Comparison of ENCODE assay signal across 8 cellular contexts in genomic region chr11:82900277-82901164, GRCh38. TPM values are rescaled to one million over a fixed set of nuclear protein-coding genes. Genes with fewer than 3 reads are reported as not detected.
A peak's percentile ranks its signal among the peaks of the same experiment; 100 is the strongest.
DNase-seq lines count a peak whose midpoint lies in the region; ATAC-seq and TF ChIP-seq lines count a peak whose summit lies in the region.

TSS of gene PRCP (minus strand) at chr11:82900430. CDS start at chr11:82900402, 28 bp downstream.

- H3K27me3 Mint-ChIP-seq in activated naive CD8-positive, alpha-beta T cell treated with anti-CD3 and anti-CD28 coated beads for 36 hours = no peaks in the 10 kb centered on the region

- no peak for TF ChIP-seq EP300 in ovary (IDR thresholded peaks at IDR 0.05)

- TF ChIP-seq POLR2A in ovary (IDR thresholded peaks at IDR 0.05) (peak; percentile 64), thyroid gland (IDR thresholded peaks at IDR 0.05) (peak in 1 of 2 donors; percentile 96)

- peaks cover 7% of the 10 kb centered on the region for H3K9me3 Mint-ChIP-seq in activated naive CD8-positive, alpha-beta T cell treated with anti-CD3 and anti-CD28 coated beads for 36 hours

- peaks cover 21% of the 10 kb centered on the region for H3K36me3 Mint-ChIP-seq in activated naive CD8-positive, alpha-beta T cell treated with anti-CD3 and anti-CD28 coated beads for 36 hours

- WGBS in ovary, 3 donors = 0 to 1% (median 0%) methylated on average over 40 of the region's 40 CpGs
- 0 to 1% methylated on average over 35 to 40 of the region's 40 CpGs for WGBS in thyroid gland, 2 donors

- ATAC-seq in HG02588 (IDR thresholded peaks at IDR 0.05; ENCODE audit: unreplicated experiment) = peak; percentile 83

- TF ChIP-seq CTCF in ovary (IDR thresholded peaks at IDR 0.05) (no peak), thyroid gland (IDR thresholded peaks at IDR 0.05) (no peak)

- H3K4me1 Mint-ChIP-seq in activated naive CD8-positive, alpha-beta T cell treated with anti-CD3 and anti-CD28 coated beads for 36 hours = peaks cover 53% of the 10 kb centered on the region

- H3K4me3 Mint-ChIP-seq in activated naive CD8-positive, alpha-beta T cell treated with anti-CD3 and anti-CD28 coated beads for 36 hours = peak within 1 kb of the TSS; percentile 100

- H3K27ac ChIP-seq in ovary (peak within 1 kb of the TSS; percentile 80 to 90), thyroid gland (peak within 1 kb of the TSS; percentile 77 to 94 (median 92))

- H3K4me3 ChIP-seq in GM08714 (ENCODE audit: low read length) (peak within 1 kb of the TSS; percentile 63), ovary (peak within 1 kb of the TSS; percentile 85), thyroid gland (replicated peaks in 1 of 3) (peak within 1 kb of the TSS; percentile 41 to 78 (median 60))

- H3K4me1 ChIP-seq in ovary (ENCODE audit: insufficient read depth) = no peaks in the 10 kb centered on the region
- H3K4me1 ChIP-seq in thyroid gland = peaks cover 0 to 9% of the 10 kb centered on the region in 2 donors

- DNase-seq in NCI-H1092 treated with DMSO at 0.1 percent for 48 hours (lab: John Stamatoyannopoulos, UW) (peak; percentile 87), SKM-1 treated with dmso at 0.1 percent for 144 hours (lab: John Stamatoyannopoulos, UW; ENCODE audit: unreplicated experiment) (peak; percentile 92), head of caudate nucleus (peak; percentile 68 to 96 (median 90)), ovary (peak; percentile 88 to 92 (median 89)), thyroid gland (peak; percentile 96 to 98)
- DNase-seq in activated naive CD8-positive, alpha-beta T cell treated with anti-CD3 and anti-CD28 coated beads for 36 hours = peak; percentile 96

- no peaks in the 10 kb centered on the region for H3K9me3 ChIP-seq in ovary
- no peaks in the 10 kb centered on the region for H3K9me3 ChIP-seq in thyroid gland

- intact Hi-C loops in head of caudate nucleus (cut with DNase I) = loop anchor here (10.0 kb wide), 4 partner anchors 174 to 384 kb away; partner anchors contain the start of genes ANKRD42, CCDC90B, PCF11 and RAB30
- intact Hi-C loops in ovary (cut with DNase I) = loop anchor here (2.0 to 10.0 kb wide), 6 partner anchors 172 to 914 kb away; partner anchors contain the start of gene ANKRD42 (in 2 of the 4)
- intact Hi-C loops in thyroid gland (cut with DNase I) = loop anchor here (10.0 kb wide), 3 partner anchors 174 to 914 kb away; partner anchors contain the start of genes ANKRD42 and RAB30

- no peaks in the 10 kb centered on the region for H3K27me3 ChIP-seq in ovary
- H3K27me3 ChIP-seq in thyroid gland = no peaks in the 10 kb centered on the region

- peak within 1 kb of the TSS; percentile 99 for H3K27ac Mint-ChIP-seq in activated naive CD8-positive, alpha-beta T cell treated with anti-CD3 and anti-CD28 coated beads for 36 hours

- H3K36me3 ChIP-seq in ovary (no peaks in the 10 kb centered on the region), thyroid gland (no peaks in the 10 kb centered on the region)

RNA-seq across cellular contexts. Expression of gene PRCP, which starts in this region (rescaled TPM):
- total RNA-seq in activated naive CD8-positive, alpha-beta T cell treated with anti-CD3 and anti-CD28 coated beads for 36 hours = 10 to 100 TPM; 30.3 to 30.8 TPM
- 10 to 100 TPM; 36.4 to 69.0 (median 62.8) TPM for total RNA-seq in ovary
- 100 to 1,000 TPM in 1 of 2 donors, 10 to 100 TPM in 1; 62.5 to 184 TPM for polyA plus RNA-seq in ovary
- total RNA-seq in thyroid gland = 100 to 1,000 TPM in 1 of 4 donors, 10 to 100 TPM in 3; 59.1 to 122 (median 81.1) TPM

Comparison
In these comparisons a context has a peak if more than half of its experiments do, and no peak if none do; other contexts are left out.
1. Peak in every context shown above with its lines: DNase-seq, ATAC-seq, H3K4me3 ChIP-seq and H3K27ac ChIP-seq.